Comparison of ENCODE assay signal across 8 cellular contexts in genomic region chr22:37639070-37639760, GRCh38. TPM values are rescaled to one million over a fixed set of nuclear protein-coding genes. Genes with fewer than 3 reads are reported as not detected.
DNase-seq lines count a peak whose midpoint lies in the region; ATAC-seq and TF ChIP-seq lines count a peak whose summit lies in the region.

SH3BP1 (plus strand) TSS chr22:37639669; CDS start chr22:37639788, 119 bp downstream.

- peaks cover 65% of the 10 kb centered on the region for H3K4me1 Mint-ChIP-seq in activated naive CD8-positive, alpha-beta T cell treated with anti-CD3 and anti-CD28 coated beads for 36 hours

- H3K9me3 ChIP-seq in skeletal muscle tissue (ENCODE audit: control insufficient read depth in 3 of 3, low read length in 3 of 3), result no peaks in the 10 kb centered on the region

- H3K9me3 Mint-ChIP-seq in activated naive CD8-positive, alpha-beta T cell treated with anti-CD3 and anti-CD28 coated beads for 36 hours, result no peaks in the 10 kb centered on the region

- peaks cover 3 to 32% (median 15%) of the 10 kb centered on the region in 3 donors for H3K27me3 ChIP-seq in skeletal muscle tissue (ENCODE audit: control insufficient read depth in 3 of 3, insufficient read depth in 3 of 3, low read length in 3 of 3)

- peak; percentile 86 for DNase-seq in activated effector memory CD4-positive, alpha-beta T cell treated with anti-CD3 and anti-CD28 coated beads, Interleukin-2, amount 50 U/mL, for 16 hours
- no peak for DNase-seq in activated effector memory CD4-positive, alpha-beta T cell treated with Interleukin-2 at 50 U/mL for 16 hours
- DNase-seq in RWPE1 (ENCODE audit: low spot score) (no peak), hepatic stellate cell (ENCODE audit: low spot score) (peak; percentile 71), NCI-H187 (lab: John Stamatoyannopoulos, UW) (no peak)
- peak; percentile 78 for DNase-seq in activated naive CD8-positive, alpha-beta T cell treated with anti-CD3 and anti-CD28 coated beads for 36 hours

- POLR2A ChIA-PET in RWPE1 (lab: Yijun Ruan, JAX; ENCODE audit: low non-redundant PET), result no interaction called here

- H3K27ac Mint-ChIP-seq in activated naive CD8-positive, alpha-beta T cell treated with anti-CD3 and anti-CD28 coated beads for 36 hours, result peak within 1 kb of the TSS; percentile 98

- peaks cover 11% of the 10 kb centered on the region for H3K36me3 Mint-ChIP-seq in activated naive CD8-positive, alpha-beta T cell treated with anti-CD3 and anti-CD28 coated beads for 36 hours

- H3K27ac ChIP-seq in RWPE1 (peak within 1 kb of the TSS; percentile 73), skeletal muscle tissue (ENCODE audit: low read depth, low read length) (no peak within 1 kb of the TSS)

- CTCF ChIA-PET in RWPE1 (lab: Yijun Ruan, JAX), result interaction anchor here (1.6 kb wide), 1 partner anchor 42 kb away, joined by 3 read pairs; no protein-coding TSS in a partner anchor

- peak within 1 kb of the TSS; percentile 100 for H3K4me3 Mint-ChIP-seq in activated naive CD8-positive, alpha-beta T cell treated with anti-CD3 and anti-CD28 coated beads for 36 hours

- H3K9ac ChIP-seq in skeletal muscle tissue (ENCODE audit: low read depth in 1 of 3, low read length in 3 of 3), result peak within 1 kb of the TSS in 1 of 3 donors; percentile 45

- H3K27me3 Mint-ChIP-seq in activated naive CD8-positive, alpha-beta T cell treated with anti-CD3 and anti-CD28 coated beads for 36 hours, result no peaks in the 10 kb centered on the region

- H3K4me3 ChIP-seq in skeletal muscle tissue (ENCODE audit: low read length in 3 of 3), result peak within 1 kb of the TSS; percentile 35 to 56 (median 43)

- H3K36me3 ChIP-seq in skeletal muscle tissue (ENCODE audit: control insufficient read depth in 3 of 3, insufficient read depth in 3 of 3, low read length in 3 of 3), result no peaks in the 10 kb centered on the region

- H3K4me1 ChIP-seq in skeletal muscle tissue (ENCODE audit: control insufficient read depth in 3 of 3, insufficient read depth in 3 of 3, low read length in 3 of 3), result peaks cover 8 to 43% (median 38%) of the 10 kb centered on the region in 3 donors

- ATAC-seq in GM19395 (IDR thresholded peaks at IDR 0.05; ENCODE audit: unreplicated experiment), result no peak

- no peak for TF ChIP-seq CTCF in RWPE1 (conservative IDR thresholded peaks at IDR 0.05; ENCODE audit: low read depth)

RNA-seq across cellular contexts. Expression of gene SH3BP1, which starts in this region (rescaled TPM):
- total RNA-seq in activated naive CD8-positive, alpha-beta T cell treated with anti-CD3 and anti-CD28 coated beads for 36 hours, result 100 to 1,000 TPM in 1 of 2 experiments, 10 to 100 TPM in 1; 90.8 to 103 TPM
- total RNA-seq in skeletal muscle tissue, result 9.9 TPM

Comparison
In these comparisons a context has a peak if more than half of its experiments do, and no peak if none do; other contexts are left out.
1. DNase-seq: peak in activated effector memory CD4-positive, alpha-beta T cell treated with anti-CD3 and anti-CD28 coated beads, Interleukin-2, amount 50 U/mL, for 16 hours (single experiment), activated naive CD8-positive, alpha-beta T cell treated with anti-CD3 and anti-CD28 coated beads for 36 hours (single experiment) and hepatic stellate cell (single experiment); none in activated effector memory CD4-positive, alpha-beta T cell treated with Interleukin-2 at 50 U/mL for 16 hours (single experiment), RWPE1 (single experiment) and NCI-H187 (0 of 2).